ENCODE assay signal across 1 cellular context in genomic region chr9:113401027-113401792, GRCh38.
TF ChIP-seq lines count a peak whose summit lies in the region.

TSS of gene ALAD (minus strand) at chr9:113401284. CDS start at chr9:113393559, 7,725 bp downstream.

TF ChIP-seq in HEK293, 187 proteins besides CTCF, POLR2A, EP300 and RAD21 (continued from another document and continues in another):
- no peak for TF ChIP-seq PRDM4 (tag by site-specific recombination; IDR thresholded peaks at IDR 0.05)
- TF ChIP-seq ZNF133 (tag by site-specific recombination; IDR thresholded peaks at IDR 0.05) = no peak
- TF ChIP-seq KLF16 (tag by site-specific recombination; IDR thresholded peaks at IDR 0.05) = peak; percentile 82; the same call in 1 of the 2 replicates
- no peak for TF ChIP-seq ZNF404 (tag by site-specific recombination; IDR thresholded peaks at IDR 0.05)
- 0 out of 2 replicates have a peak, but pooled peaks have one; percentile 16 for TF ChIP-seq ZNF610 (tag by site-specific recombination; IDR thresholded peaks at IDR 0.05; ENCODE audit: borderline replicate concordance)
- 0 out of 2 replicates have a peak, but pooled peaks have one; percentile 38 for TF ChIP-seq ZNF561 (tag by site-specific recombination; IDR thresholded peaks at IDR 0.05; ENCODE audit: borderline replicate concordance)
- TF ChIP-seq PRDM1 (tag by site-specific recombination; IDR thresholded peaks at IDR 0.05) = no peak
- TF ChIP-seq ZNF654 (tag by site-specific recombination; IDR thresholded peaks at IDR 0.05; ENCODE audit: low read depth) = peak; percentile 23
- TF ChIP-seq TSHZ1 (tag by site-specific recombination; IDR thresholded peaks at IDR 0.05; ENCODE audit: borderline replicate concordance) = no peak
- no peak for TF ChIP-seq HOXC10 (CRISPR knock-in tag; IDR thresholded peaks at IDR 0.05)
- no peak for TF ChIP-seq ZNF521 (tag by site-specific recombination; IDR thresholded peaks at IDR 0.05)
- TF ChIP-seq SP3 (tag by site-specific recombination; IDR thresholded peaks at IDR 0.05) = peak; percentile 93
- peak; percentile 91 for TF ChIP-seq GLIS1 (tag by site-specific recombination; IDR thresholded peaks at IDR 0.05)
- TF ChIP-seq ZNF629 (tag by site-specific recombination; IDR thresholded peaks at IDR 0.05) = peak; percentile 38
- peak; percentile 99 for TF ChIP-seq PATZ1 (tag by site-specific recombination; IDR thresholded peaks at IDR 0.05)
- TF ChIP-seq ZNF221 (tag by site-specific recombination; IDR thresholded peaks at IDR 0.05; ENCODE audit: borderline replicate concordance) = no peak
- TF ChIP-seq ZNF239 (tag by site-specific recombination; IDR thresholded peaks at IDR 0.05) = no peak
- TF ChIP-seq ZNF514 (tag by site-specific recombination; IDR thresholded peaks at IDR 0.05) = no peak
- TF ChIP-seq KLF1 (tag by site-specific recombination; IDR thresholded peaks at IDR 0.05) = peak; percentile 63
- no peak for TF ChIP-seq ZNF311 (tag by site-specific recombination; IDR thresholded peaks at IDR 0.05; ENCODE audit: borderline replicate concordance)
- no peak for TF ChIP-seq MYNN (tag by site-specific recombination; IDR thresholded peaks at IDR 0.05; ENCODE audit: borderline replicate concordance)
- 0 out of 2 replicates have a peak, but pooled peaks have one; percentile 51 for TF ChIP-seq IKZF3 (tag by site-specific recombination; IDR thresholded peaks at IDR 0.05)
- no peak for TF ChIP-seq KLF17 (tag by site-specific recombination; IDR thresholded peaks at IDR 0.05)
- TF ChIP-seq ZNF366 (tag by site-specific recombination; conservative IDR thresholded peaks at IDR 0.05) = no peak
- no peak for TF ChIP-seq ZNF837 (tag by site-specific recombination; IDR thresholded peaks at IDR 0.05)
- no peak for TF ChIP-seq ZNF248 (tag by site-specific recombination; IDR thresholded peaks at IDR 0.05)
- TF ChIP-seq ZNF501 (tag by site-specific recombination; IDR thresholded peaks at IDR 0.05) = peak; percentile 51
- peak; percentile 98 for TF ChIP-seq SP2 (tag by site-specific recombination; IDR thresholded peaks at IDR 0.05)
- no peak for TF ChIP-seq ZNF292 (tag by site-specific recombination; IDR thresholded peaks at IDR 0.05; ENCODE audit: borderline replicate concordance, low read depth)
- TF ChIP-seq ZNF280D (tag by site-specific recombination; IDR thresholded peaks at IDR 0.05) = no peak
- TF ChIP-seq ZNF433 (tag by site-specific recombination; IDR thresholded peaks at IDR 0.05; ENCODE audit: low read depth) = no peak
- no peak for TF ChIP-seq ZNF530 (tag by site-specific recombination; IDR thresholded peaks at IDR 0.05; ENCODE audit: low read depth)
- no peak for TF ChIP-seq ZFP37 (tag by site-specific recombination; IDR thresholded peaks at IDR 0.05)
- TF ChIP-seq SP7 (tag by site-specific recombination; IDR thresholded peaks at IDR 0.05) = peak; percentile 49
- no peak for TF ChIP-seq ZNF785 (tag by site-specific recombination; IDR thresholded peaks at IDR 0.05)
- TF ChIP-seq ZBTB8A (tag by site-specific recombination; IDR thresholded peaks at IDR 0.05) = no peak
- TF ChIP-seq ZNF600 (tag by site-specific recombination; IDR thresholded peaks at IDR 0.05) = no peak
- no peak for TF ChIP-seq OVOL3 (tag by site-specific recombination; IDR thresholded peaks at IDR 0.05)
- no peak for TF ChIP-seq MZF1 (tag by site-specific recombination; IDR thresholded peaks at IDR 0.05; ENCODE audit: borderline replicate concordance)
- TF ChIP-seq KLF10 (tag by site-specific recombination; IDR thresholded peaks at IDR 0.05) = peak; percentile 69
- no peak for TF ChIP-seq ZNF704 (tag by site-specific recombination; IDR thresholded peaks at IDR 0.05)
- peak; percentile 95 for TF ChIP-seq ZNF341 (tag by site-specific recombination; IDR thresholded peaks at IDR 0.05; ENCODE audit: low read depth)
- TF ChIP-seq HOXD13 (CRISPR knock-in tag; IDR thresholded peaks at IDR 0.05; ENCODE audit: borderline replicate concordance) = no peak
- TF ChIP-seq BCL11A (tag by site-specific recombination; IDR thresholded peaks at IDR 0.05; ENCODE audit: low read depth) = no peak
- peak; percentile 44 for TF ChIP-seq ZBTB48 (tag by site-specific recombination; IDR thresholded peaks at IDR 0.05)
- TF ChIP-seq KLF9 (tag by site-specific recombination; IDR thresholded peaks at IDR 0.05; ENCODE audit: low read depth) = peak; percentile 98
- 0 out of 2 replicates have a peak, but pooled peaks have one; percentile 14 for TF ChIP-seq PRDM10 (tag by site-specific recombination; IDR thresholded peaks at IDR 0.05)
- peak; percentile 18; the same call in 1 of the 2 replicates for TF ChIP-seq ZSCAN30 (tag by site-specific recombination; IDR thresholded peaks at IDR 0.05)
- no peak for TF ChIP-seq ATF2 (tag by site-specific recombination; IDR thresholded peaks at IDR 0.05; ENCODE audit: low read depth)
